In the genomic region with DNA sequence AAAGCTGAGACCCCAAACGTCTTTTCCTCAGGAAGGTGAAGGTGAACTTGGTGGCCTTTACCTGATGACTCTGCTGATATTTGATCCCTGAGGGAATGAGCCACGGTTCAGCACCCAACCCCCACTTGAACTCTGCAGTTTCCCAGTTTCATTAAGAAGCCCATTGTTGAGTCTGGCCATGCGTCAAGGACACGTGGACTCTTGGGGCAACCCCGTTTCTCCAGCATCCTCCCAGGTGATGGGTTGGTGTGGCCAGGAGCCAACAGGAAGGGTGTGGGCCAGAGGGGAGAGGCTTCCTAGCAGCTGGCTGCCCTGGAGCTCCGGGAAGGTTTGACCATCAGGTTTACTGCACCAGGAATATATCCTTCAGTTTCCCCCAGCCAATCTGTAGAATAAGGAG, we compare ENCODE assay signal across 11 cellular contexts. TPM values are rescaled to one million over a fixed set of nuclear protein-coding genes. Genes with fewer than 3 reads are reported as not detected.
DNase-seq lines count a peak whose midpoint lies in the region; ATAC-seq, FAIRE-seq and TF ChIP-seq lines count a peak whose summit lies in the region.
"Had no signal": no experiment of that assay in that cellular context is flagged by ENCODE, and none has a peak within 500 bp of the region (broad histone marks: within the 10 kb centered on the region; RNA-seq: fewer than 3 reads in every experiment).

No MANE protein-coding gene starts in this region.

- H3K27ac ChIP-seq in RWPE2 (ENCODE audit: poor library complexity, severe bottlenecking): peak overlapping the region; percentile 73
- H3K27ac ChIP-seq in keratinocyte (ENCODE audit: control insufficient read depth, insufficient read depth, low read length): peak overlapping the region; percentile 68
- H3K27ac ChIP-seq in transverse colon: peak overlapping the region; percentile 73 to 90 (median 82)

- intact Hi-C loops in transverse colon (cut with DNase I; ENCODE audit: low total_unique reads): no loop called here

- TF ChIP-seq CTCF in RWPE2 (IDR thresholded peaks at IDR 0.05; ENCODE audit: poor library complexity, severe bottlenecking): no peak
- no peak for TF ChIP-seq CTCF in keratinocyte (optimal IDR thresholded peaks at IDR 0.05 in 1 of 3, IDR thresholded peaks at IDR 0.05 in 1 of 3, conservative IDR thresholded peaks at IDR 0.05 in 1 of 3; ENCODE audit: extremely low read depth in 1 of 3, insufficient read depth in 2 of 3, low read length in 3 of 3)
- no peak for TF ChIP-seq CTCF in transverse colon (IDR thresholded peaks at IDR 0.05)

- WGBS in transverse colon (ENCODE audit: low coverage in 1 of 2), 2 donors: 28% methylated on average over 5 of the region's 6 CpGs; no CpG with 5 or more reads in 1 of the 2 donors

- H3K9me1 ChIP-seq in keratinocyte (ENCODE audit: control insufficient read depth, extremely low read depth, insufficient read depth, low read length): no peaks in the 10 kb centered on the region

- H4K20me1 ChIP-seq in keratinocyte (ENCODE audit: control insufficient read depth, extremely low read depth, insufficient read depth, low read length): no peaks in the 10 kb centered on the region

- no peak for TF ChIP-seq POLR2A in transverse colon (IDR thresholded peaks at IDR 0.05)

- no peaks in the 10 kb centered on the region for H3K27me3 ChIP-seq in RWPE2 (ENCODE audit: insufficient read depth, poor library complexity, severe bottlenecking)
- H3K27me3 ChIP-seq in keratinocyte (ENCODE audit: control insufficient read depth, extremely low read depth, insufficient read depth, low read length): no peaks in the 10 kb centered on the region
- H3K27me3 ChIP-seq in transverse colon: no peaks in the 10 kb centered on the region

- peak; percentile 89 for ATAC-seq in RWPE2 (ENCODE audit: low read depth)
- ATAC-seq in HG03097 (IDR thresholded peaks at IDR 0.05; ENCODE audit: low FRiP score, unreplicated experiment): no peak

- no peak for TF ChIP-seq EP300 in transverse colon (IDR thresholded peaks at IDR 0.05; ENCODE audit: low read depth)

- H3K4me3 ChIP-seq in RWPE2 (ENCODE audit: severe bottlenecking) (no peak overlapping the region), keratinocyte (ENCODE audit: control insufficient read depth in 2 of 3, extremely low read depth in 1 of 3, insufficient read depth in 2 of 3, low read depth in 1 of 3, low read length in 3 of 3) (no peak overlapping the region), transverse colon (no peak overlapping the region)

- peak; percentile 98 for FAIRE-seq in keratinocyte (lab: Jason Lieb, UNC)
- FAIRE-seq: GM19239 had no signal

- peak overlapping the region; percentile 15 for H3K9ac ChIP-seq in keratinocyte (ENCODE audit: control insufficient read depth, extremely low read depth, insufficient read depth, low read length)

- peak overlapping the region; percentile 7 for H3K4me2 ChIP-seq in keratinocyte (ENCODE audit: control insufficient read depth, extremely low read depth, insufficient read depth, low read depth, low read length)

- dilution Hi-C loops in keratinocyte (cut with MboI; ENCODE audit: extremely low pct_ligation_motif_present, low sequenced_read_pairs): no loop called here

- DNase-seq in NCI-H748 (lab: John Stamatoyannopoulos, UW; ENCODE audit: unreplicated experiment) (peak; percentile 64), NCI-H748 treated with DMSO at 0.1 percent for 48 hours (lab: John Stamatoyannopoulos, UW) (no peak), RWPE2 (ENCODE audit: low spot score) (peak; percentile 95), keratinocyte (ENCODE audit: low read depth, low spot score) (peak; percentile 95), transverse colon (peak; percentile 91), islet precursor cell (no peak)
- DNase-seq in stimulated activated CD4-positive, alpha-beta T cell treated with anti-CD3 and anti-CD28 coated beads, Interleukin-4, amount 100 ng/mL, for 24 hours: no peak
- DNase-seq: activated CD4-positive, alpha-beta T cell treated with anti-CD3 and anti-CD28 coated beads for 48 hours; amniotic stem cell had no signal

- in situ Hi-C loops in transverse colon (cut with MboI; ENCODE audit: low pct_ligation_motif_present in 1 of 4, low pct_unique_long_range_greater_than_20kb in 1 of 4, low sequenced_read_pairs in 3 of 4): no loop called here

- no peak overlapping the region for H2AFZ ChIP-seq in keratinocyte (ENCODE audit: control insufficient read depth, low read length)

- peaks cover 37% of the 10 kb centered on the region for H3K4me1 ChIP-seq in RWPE2 (ENCODE audit: insufficient read depth, poor library complexity, severe bottlenecking)
- peaks cover 42% of the 10 kb centered on the region for H3K4me1 ChIP-seq in keratinocyte (ENCODE audit: control insufficient read depth, extremely low read depth, insufficient read depth, low read length)
- H3K4me1 ChIP-seq in transverse colon: peaks cover 4 to 43% (median 35%) of the 10 kb centered on the region in 4 donors

- no peaks in the 10 kb centered on the region for H3K36me3 ChIP-seq in RWPE2 (ENCODE audit: low read depth)
- H3K36me3 ChIP-seq in keratinocyte (ENCODE audit: control insufficient read depth in 2 of 2, extremely low read depth in 1 of 2, insufficient read depth in 2 of 2, low read length in 2 of 2): no peaks in the 10 kb centered on the region
- H3K36me3 ChIP-seq in transverse colon: no peaks in the 10 kb centered on the region

- H3K79me2 ChIP-seq in keratinocyte (ENCODE audit: control insufficient read depth, insufficient read depth, low read length): no peaks in the 10 kb centered on the region

- H3K9me3 ChIP-seq in RWPE2 (ENCODE audit: severe bottlenecking) (no peaks in the 10 kb centered on the region), keratinocyte (ENCODE audit: control insufficient read depth, low read depth, low read length) (no peaks in the 10 kb centered on the region), transverse colon (no peaks in the 10 kb centered on the region)

RNA-seq across cellular contexts. Expression of a gene that starts 59.5 kb away (rescaled TPM):
- polyA plus RNA-seq in keratinocyte: 7.7 to 11.7 TPM (median 10.1 TPM) in 3 replicates
- 1.1 TPM for polyA plus RNA-seq in keratinocyte (2011; ENCODE audit: low read depth)
- 6.3 and 8.9 TPM in 2 replicates for polyA plus RNA-seq in keratinocyte (2011; cell fraction: cytosol; rRNA removed)
- polyA plus RNA-seq in keratinocyte (2011; cell fraction: nucleus; rRNA removed): 12.1 and 13.5 TPM in 2 replicates
- polyA plus RNA-seq in keratinocyte (2012; ENCODE audit: low replicate concordance): 1.4 and 9.0 TPM in 2 replicates
- polyA minus RNA-seq in keratinocyte: 20.0 to 26.0 TPM (median 20.9 TPM) in 3 replicates
- polyA minus RNA-seq in keratinocyte (2011; cell fraction: cytosol; rRNA and poly(A)+ RNA removed): 6.5 TPM
- 10.2 and 18.9 TPM in 2 replicates for polyA minus RNA-seq in keratinocyte (2011; cell fraction: nucleus; rRNA and poly(A)+ RNA removed)
- 100 to 1,000 TPM in 1 of 4 donors, 10 to 100 TPM in 3; 32.2 to 122 (median 82.1) TPM for total RNA-seq in transverse colon

Comparison
In these comparisons a context has a peak if more than half of its experiments do, and no peak if none do; other contexts are left out.
1. DNase-seq: peak in NCI-H748 (single experiment), RWPE2 (single experiment), keratinocyte (single experiment) and transverse colon (single experiment); none in NCI-H748 treated with DMSO at 0.1 percent for 48 hours (single experiment), stimulated activated CD4-positive, alpha-beta T cell treated with anti-CD3 and anti-CD28 coated beads, Interleukin-4, amount 100 ng/mL, for 24 hours (single experiment) and islet precursor cell (single experiment).
2. Peak in every context shown above with its lines, with median percentiles within 50 percentile points of each other: H3K27ac ChIP-seq.